Comparison of ENCODE assay signal across 1 cellular context in the genomic region with DNA sequence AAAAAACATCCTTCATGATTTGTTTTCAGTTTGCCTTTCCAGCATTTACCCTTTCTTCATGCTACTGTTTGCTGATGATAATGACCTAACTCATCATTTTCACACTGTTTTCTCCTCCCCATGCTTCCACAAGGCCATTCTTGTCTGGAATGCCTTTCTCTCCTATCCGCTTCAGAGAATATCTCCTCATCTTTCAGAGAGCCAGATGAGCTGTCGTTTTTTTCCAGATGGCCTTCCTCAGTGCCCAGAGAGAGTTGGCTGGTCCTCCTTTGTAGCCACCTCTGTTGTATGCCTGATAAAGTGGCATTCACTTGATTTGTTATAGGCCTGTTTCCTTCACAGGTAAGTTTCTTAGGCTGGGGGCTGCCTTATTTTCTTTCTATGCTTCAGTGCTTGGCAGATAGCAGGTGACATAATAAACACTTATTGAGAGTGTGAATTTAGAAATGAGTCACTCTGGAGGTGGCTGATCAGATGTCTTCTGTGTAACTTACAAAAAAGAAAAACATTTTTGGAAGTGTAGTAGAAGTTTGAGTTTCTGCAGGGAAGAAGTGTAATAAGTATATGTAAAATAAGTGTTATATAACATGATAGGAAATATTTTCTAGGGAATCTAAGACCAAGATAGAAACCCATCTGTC.
TF ChIP-seq lines count a peak whose summit lies in the region.

No MANE protein-coding gene starts in this region.

TF ChIP-seq in GM12878, 131 proteins besides CTCF, POLR2A, EP300 and RAD21:
- TF ChIP-seq CHD2 (IDR thresholded peaks at IDR 0.05; ENCODE audit: borderline replicate concordance, low read depth, low read length) (0 out of 2 replicates have a peak, but pooled peaks have one; percentile 29), RUNX3 (IDR thresholded peaks at IDR 0.05; ENCODE audit: low read length) (no peak; the same call in 1 of the 2 replicates), YBX1 (IDR thresholded peaks at IDR 0.05) (no peak), TCF12 (IDR thresholded peaks at IDR 0.05; ENCODE audit: low read depth, low read length) (0 out of 2 replicates have a peak, but pooled peaks have one; percentile 4), STAT3 (IDR thresholded peaks at IDR 0.05; ENCODE audit: low read depth, low read length) (no peak), MEF2B (IDR thresholded peaks at IDR 0.05; ENCODE audit: partially characterized antibody, poor library complexity, severe bottlenecking) (peak; percentile 74), ZNF217 (IDR thresholded peaks at IDR 0.05) (0 out of 2 replicates have a peak, but pooled peaks have one; percentile 64), IKZF2 (IDR thresholded peaks at IDR 0.05) (peak; percentile 80 to 83; a peak in 3 of 4 replicates), BCL11A (IDR thresholded peaks at IDR 0.05; ENCODE audit: low read depth, low read length) (peak; percentile 72), NR2C2 (IDR thresholded peaks at IDR 0.05; ENCODE audit: borderline replicate concordance, control insufficient read depth, insufficient read length, low read depth) (no peak), MXI1 (IDR thresholded peaks at IDR 0.05; ENCODE audit: low read depth, low read length) (0 out of 2 replicates have a peak, but pooled peaks have one; percentile 23), ATF7 (IDR thresholded peaks at IDR 0.05; ENCODE audit: low read depth) (peak; percentile 96), RAD51 (IDR thresholded peaks at IDR 0.05) (peak; percentile 57), BACH1 (IDR thresholded peaks at IDR 0.05; ENCODE audit: borderline replicate concordance) (peak; percentile 69; the same call in 1 of the 2 replicates), BHLHE40 (IDR thresholded peaks at IDR 0.05; ENCODE audit: borderline replicate concordance in 1 of 2, low read depth in 2 of 2, low read length in 1 of 2) (peak; percentile 63 to 75; a peak in 2 of 4 replicates), JUND (IDR thresholded peaks at IDR 0.05; ENCODE audit: low read depth, low read length) (peak; percentile 94), IKZF1 (conservative IDR thresholded peaks at IDR 0.05) (peak; percentile 76), CBFB (IDR thresholded peaks at IDR 0.05; ENCODE audit: low read depth) (no peak), MTA2 (IDR thresholded peaks at IDR 0.05; ENCODE audit: low read depth) (peak; percentile 94), NBN (IDR thresholded peaks at IDR 0.05) (0 out of 2 replicates have a peak, but pooled peaks have one; percentile 40), JUNB (IDR thresholded peaks at IDR 0.05) (peak; percentile 80), BMI1 (IDR thresholded peaks at IDR 0.05; ENCODE audit: borderline replicate concordance) (peak; percentile 80), TARDBP (IDR thresholded peaks at IDR 0.05; ENCODE audit: borderline replicate concordance) (no peak), DPF2 (IDR thresholded peaks at IDR 0.05) (peak; percentile 96), SMC3 (IDR thresholded peaks at IDR 0.05; ENCODE audit: borderline replicate concordance, low read length) (peak; percentile 8; the same call in 1 of the 2 replicates)
- TF ChIP-seq, protein P1, sequence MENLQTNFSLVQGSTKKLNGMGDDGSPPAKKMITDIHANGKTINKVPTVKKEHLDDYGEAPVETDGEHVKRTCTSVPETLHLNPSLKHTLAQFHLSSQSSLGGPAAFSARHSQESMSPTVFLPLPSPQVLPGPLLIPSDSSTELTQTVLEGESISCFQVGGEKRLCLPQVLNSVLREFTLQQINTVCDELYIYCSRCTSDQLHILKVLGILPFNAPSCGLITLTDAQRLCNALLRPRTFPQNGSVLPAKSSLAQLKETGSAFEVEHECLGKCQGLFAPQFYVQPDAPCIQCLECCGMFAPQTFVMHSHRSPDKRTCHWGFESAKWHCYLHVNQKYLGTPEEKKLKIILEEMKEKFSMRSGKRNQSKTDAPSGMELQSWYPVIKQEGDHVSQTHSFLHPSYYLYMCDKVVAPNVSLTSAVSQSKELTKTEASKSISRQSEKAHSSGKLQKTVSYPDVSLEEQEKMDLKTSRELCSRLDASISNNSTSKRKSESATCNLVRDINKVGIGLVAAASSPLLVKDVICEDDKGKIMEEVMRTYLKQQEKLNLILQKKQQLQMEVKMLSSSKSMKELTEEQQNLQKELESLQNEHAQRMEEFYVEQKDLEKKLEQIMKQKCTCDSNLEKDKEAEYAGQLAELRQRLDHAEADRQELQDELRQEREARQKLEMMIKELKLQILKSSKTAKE (IDR thresholded peaks at IDR 0.05; ENCODE audit: low read depth, poor library complexity, severe bottlenecking): peak; percentile 58
- TF ChIP-seq, protein P2, sequence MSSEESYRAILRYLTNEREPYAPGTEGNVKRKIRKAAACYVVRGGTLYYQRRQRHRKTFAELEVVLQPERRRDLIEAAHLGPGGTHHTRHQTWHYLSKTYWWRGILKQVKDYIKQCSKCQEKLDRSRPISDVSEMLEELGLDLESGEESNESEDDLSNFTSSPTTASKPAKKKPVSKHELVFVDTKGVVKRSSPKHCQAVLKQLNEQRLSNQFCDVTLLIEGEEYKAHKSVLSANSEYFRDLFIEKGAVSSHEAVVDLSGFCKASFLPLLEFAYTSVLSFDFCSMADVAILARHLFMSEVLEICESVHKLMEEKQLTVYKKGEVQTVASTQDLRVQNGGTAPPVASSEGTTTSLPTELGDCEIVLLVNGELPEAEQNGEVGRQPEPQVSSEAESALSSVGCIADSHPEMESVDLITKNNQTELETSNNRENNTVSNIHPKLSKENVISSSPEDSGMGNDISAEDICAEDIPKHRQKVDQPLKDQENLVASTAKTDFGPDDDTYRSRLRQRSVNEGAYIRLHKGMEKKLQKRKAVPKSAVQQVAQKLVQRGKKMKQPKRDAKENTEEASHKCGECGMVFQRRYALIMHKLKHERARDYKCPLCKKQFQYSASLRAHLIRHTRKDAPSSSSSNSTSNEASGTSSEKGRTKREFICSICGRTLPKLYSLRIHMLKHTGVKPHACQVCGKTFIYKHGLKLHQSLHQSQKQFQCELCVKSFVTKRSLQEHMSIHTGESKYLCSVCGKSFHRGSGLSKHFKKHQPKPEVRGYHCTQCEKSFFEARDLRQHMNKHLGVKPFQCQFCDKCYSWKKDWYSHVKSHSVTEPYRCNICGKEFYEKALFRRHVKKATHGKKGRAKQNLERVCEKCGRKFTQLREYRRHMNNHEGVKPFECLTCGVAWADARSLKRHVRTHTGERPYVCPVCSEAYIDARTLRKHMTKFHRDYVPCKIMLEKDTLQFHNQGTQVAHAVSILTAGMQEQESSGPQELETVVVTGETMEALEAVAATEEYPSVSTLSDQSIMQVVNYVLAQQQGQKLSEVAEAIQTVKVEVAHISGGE (CRISPR knock-in tag; IDR thresholded peaks at IDR 0.05): no peak
- TF ChIP-seq, protein P3, sequence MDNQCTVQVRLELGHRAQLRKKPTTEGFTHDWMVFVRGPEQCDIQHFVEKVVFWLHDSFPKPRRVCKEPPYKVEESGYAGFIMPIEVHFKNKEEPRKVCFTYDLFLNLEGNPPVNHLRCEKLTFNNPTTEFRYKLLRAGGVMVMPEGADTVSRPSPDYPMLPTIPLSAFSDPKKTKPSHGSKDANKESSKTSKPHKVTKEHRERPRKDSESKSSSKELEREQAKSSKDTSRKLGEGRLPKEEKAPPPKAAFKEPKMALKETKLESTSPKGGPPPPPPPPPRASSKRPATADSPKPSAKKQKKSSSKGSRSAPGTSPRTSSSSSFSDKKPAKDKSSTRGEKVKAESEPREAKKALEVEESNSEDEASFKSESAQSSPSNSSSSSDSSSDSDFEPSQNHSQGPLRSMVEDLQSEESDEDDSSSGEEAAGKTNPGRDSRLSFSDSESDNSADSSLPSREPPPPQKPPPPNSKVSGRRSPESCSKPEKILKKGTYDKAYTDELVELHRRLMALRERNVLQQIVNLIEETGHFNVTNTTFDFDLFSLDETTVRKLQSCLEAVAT (IDR thresholded peaks at IDR 0.05): 0 out of 2 replicates have a peak, but pooled peaks have one; percentile 37
- TF ChIP-seq, protein P4, sequence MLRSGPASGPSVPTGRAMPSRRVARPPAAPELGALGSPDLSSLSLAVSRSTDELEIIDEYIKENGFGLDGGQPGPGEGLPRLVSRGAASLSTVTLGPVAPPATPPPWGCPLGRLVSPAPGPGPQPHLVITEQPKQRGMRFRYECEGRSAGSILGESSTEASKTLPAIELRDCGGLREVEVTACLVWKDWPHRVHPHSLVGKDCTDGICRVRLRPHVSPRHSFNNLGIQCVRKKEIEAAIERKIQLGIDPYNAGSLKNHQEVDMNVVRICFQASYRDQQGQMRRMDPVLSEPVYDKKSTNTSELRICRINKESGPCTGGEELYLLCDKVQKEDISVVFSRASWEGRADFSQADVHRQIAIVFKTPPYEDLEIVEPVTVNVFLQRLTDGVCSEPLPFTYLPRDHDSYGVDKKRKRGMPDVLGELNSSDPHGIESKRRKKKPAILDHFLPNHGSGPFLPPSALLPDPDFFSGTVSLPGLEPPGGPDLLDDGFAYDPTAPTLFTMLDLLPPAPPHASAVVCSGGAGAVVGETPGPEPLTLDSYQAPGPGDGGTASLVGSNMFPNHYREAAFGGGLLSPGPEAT (IDR thresholded peaks at IDR 0.05; ENCODE audit: low read depth): peak; percentile 76; the same call in 1 of the 2 replicates
- TF ChIP-seq, protein P5, sequence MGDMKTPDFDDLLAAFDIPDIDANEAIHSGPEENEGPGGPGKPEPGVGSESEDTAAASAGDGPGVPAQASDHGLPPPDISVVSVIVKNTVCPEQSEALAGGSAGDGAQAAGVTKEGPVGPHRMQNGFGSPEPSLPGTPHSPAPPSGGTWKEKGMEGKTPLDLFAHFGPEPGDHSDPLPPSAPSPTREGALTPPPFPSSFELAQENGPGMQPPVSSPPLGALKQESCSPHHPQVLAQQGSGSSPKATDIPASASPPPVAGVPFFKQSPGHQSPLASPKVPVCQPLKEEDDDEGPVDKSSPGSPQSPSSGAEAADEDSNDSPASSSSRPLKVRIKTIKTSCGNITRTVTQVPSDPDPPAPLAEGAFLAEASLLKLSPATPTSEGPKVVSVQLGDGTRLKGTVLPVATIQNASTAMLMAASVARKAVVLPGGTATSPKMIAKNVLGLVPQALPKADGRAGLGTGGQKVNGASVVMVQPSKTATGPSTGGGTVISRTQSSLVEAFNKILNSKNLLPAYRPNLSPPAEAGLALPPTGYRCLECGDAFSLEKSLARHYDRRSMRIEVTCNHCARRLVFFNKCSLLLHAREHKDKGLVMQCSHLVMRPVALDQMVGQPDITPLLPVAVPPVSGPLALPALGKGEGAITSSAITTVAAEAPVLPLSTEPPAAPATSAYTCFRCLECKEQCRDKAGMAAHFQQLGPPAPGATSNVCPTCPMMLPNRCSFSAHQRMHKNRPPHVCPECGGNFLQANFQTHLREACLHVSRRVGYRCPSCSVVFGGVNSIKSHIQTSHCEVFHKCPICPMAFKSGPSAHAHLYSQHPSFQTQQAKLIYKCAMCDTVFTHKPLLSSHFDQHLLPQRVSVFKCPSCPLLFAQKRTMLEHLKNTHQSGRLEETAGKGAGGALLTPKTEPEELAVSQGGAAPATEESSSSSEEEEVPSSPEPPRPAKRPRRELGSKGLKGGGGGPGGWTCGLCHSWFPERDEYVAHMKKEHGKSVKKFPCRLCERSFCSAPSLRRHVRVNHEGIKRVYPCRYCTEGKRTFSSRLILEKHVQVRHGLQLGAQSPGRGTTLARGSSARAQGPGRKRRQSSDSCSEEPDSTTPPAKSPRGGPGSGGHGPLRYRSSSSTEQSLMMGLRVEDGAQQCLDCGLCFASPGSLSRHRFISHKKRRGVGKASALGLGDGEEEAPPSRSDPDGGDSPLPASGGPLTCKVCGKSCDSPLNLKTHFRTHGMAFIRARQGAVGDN (IDR thresholded peaks at IDR 0.05): peak; percentile 32; the same call in 1 of the 2 replicates
